In genomic region chr11:12986194-12986898, GRCh38 we compare ENCODE assay signal across 1 cellular context.
TF ChIP-seq lines count a peak whose summit lies in the region.

No MANE protein-coding gene starts in this region.

TF ChIP-seq in K562, 482 proteins besides CTCF, POLR2A, EP300 and RAD21 (continued from another document):
- TF ChIP-seq PRDM10 (IDR thresholded peaks at IDR 0.05; ENCODE audit: partially characterized antibody) (peak; percentile 71), MIER1 (IDR thresholded peaks at IDR 0.05; ENCODE audit: low read depth) (no peak)
